ENCODE assay signal across 8 cellular contexts in genomic region chr19:36849701-36850645, GRCh38. TPM values are rescaled to one million over a fixed set of nuclear protein-coding genes. Genes with fewer than 3 reads are reported as not detected.
DNase-seq lines count a peak whose midpoint lies in the region; ATAC-seq, FAIRE-seq and TF ChIP-seq lines count a peak whose summit lies in the region.

No MANE protein-coding gene starts in this region.

- H3K4me2 ChIP-seq in A549, result peak overlapping the region; percentile 34; the same call in 1 of the 3 replicates

- CTCF ChIA-PET in A549 (lab: Yijun Ruan, JAX), result interaction anchor here (1.0 kb wide), 1 partner anchor 730 kb away, joined by 3 read pairs; no protein-coding TSS in a partner anchor

- TF ChIP-seq RAD21 in A549 (conservative IDR thresholded peaks at IDR 0.05 in 1 of 2, IDR thresholded peaks at IDR 0.05 in 1 of 2), result no peak

- H3K27ac ChIP-seq in A549, result no peak overlapping the region
- peak overlapping the region; percentile 84 to 94 (median 88) for H3K27ac ChIP-seq in spleen

- DNase-seq in A549 (ENCODE audit: low read depth in 1 of 2, low spot score in 1 of 2), result peak in 1 of 2 experiments; percentile 65
- DNase-seq in NCI-H2196 treated with DMSO at 0.1 percent for 48 hours (lab: John Stamatoyannopoulos, UW; ENCODE audit: unreplicated experiment), result peak; percentile 75
- DNase-seq in activated CD4-positive, CD25-positive, alpha-beta regulatory T cell (lab: John Stamatoyannopoulos, UW), result peak; percentile 66 to 78 (median 77)
- peak; percentile 69 to 80 for DNase-seq in central memory CD8-positive, alpha-beta T cell (ENCODE audit: low spot score in 2 of 2)
- DNase-seq in iris pigment epithelial cell (ENCODE audit: low read depth), result peak; percentile 95
- peak; percentile 98 for DNase-seq in spleen

- peak; percentile 78 to 93; a peak in 4 of 6 replicates for ATAC-seq in A549
- ATAC-seq in GM18858 (IDR thresholded peaks at IDR 0.05; ENCODE audit: unreplicated experiment), result peak; percentile 74
- ATAC-seq in HG03095 (IDR thresholded peaks at IDR 0.05; ENCODE audit: unreplicated experiment), result peak; percentile 82
- ATAC-seq in central memory CD8-positive, alpha-beta T cell (replicated peaks; ENCODE audit: extremely low read depth, poor library complexity, severe bottlenecking), result peak; percentile 94

- POLR2A ChIA-PET in A549 (lab: Yijun Ruan, JAX), result interaction anchor here (0.6 to 1.5 kb wide), 5 partner anchors 77 to 471 kb away, joined by 3 to 5 read pairs (median 3); partner anchors contain the start of genes ZFP14, ZNF566 and ZNF850

- no peak for TF ChIP-seq EP300 in A549 (IDR thresholded peaks at IDR 0.05)

- no peak overlapping the region for H3K27ac Mint-ChIP-seq in central memory CD8-positive, alpha-beta T cell (ENCODE audit: low read depth)

- no peak for FAIRE-seq in A549 (lab: Jason Lieb, UNC)

- H3K36me3 Mint-ChIP-seq in central memory CD8-positive, alpha-beta T cell (ENCODE audit: insufficient read depth), result peaks cover 14% of the 10 kb centered on the region

- H3K4me3 ChIP-seq in A549 (peak overlapping the region; percentile 41), spleen (peak overlapping the region; percentile 57 to 99 (median 90))

- H3K27me3 Mint-ChIP-seq in central memory CD8-positive, alpha-beta T cell, result no peaks in the 10 kb centered on the region

- no peak overlapping the region for H3K4me3 Mint-ChIP-seq in central memory CD8-positive, alpha-beta T cell

- peaks cover 95% of the 10 kb centered on the region for H3K9me3 ChIP-seq in A549
- peaks cover 0 to 57% (median 46%) of the 10 kb centered on the region in 8 donors for H3K9me3 ChIP-seq in spleen

- TF ChIP-seq CTCF in A549 (IDR thresholded peaks at IDR 0.05) (no peak), spleen (IDR thresholded peaks at IDR 0.05 in 8 of 11, conservative IDR thresholded peaks at IDR 0.05 in 3 of 11) (peak in 1 of 11 experiments; percentile 9)

- WGBS in A549 (ENCODE audit: missing lambda C conversion rate), result 16% methylated on average over 37 of the region's 37 CpGs
- 0 to 2% (median 1%) methylated on average over 25 to 37 of the region's 37 CpGs for WGBS in spleen, 5 donors

- intact Hi-C loops in spleen (cut with DNase I; ENCODE audit: low total_unique reads), result loop anchor here (10.0 kb wide), 1 partner anchor 65 kb away; the partner anchor contains the start of genes ZNF568 and ZNF829

- H3K4me1 ChIP-seq in A549 (no peaks in the 10 kb centered on the region), spleen (peaks cover 10 to 39% (median 28%) of the 10 kb centered on the region in 6 donors)

- TF ChIP-seq POLR2A in A549 (IDR thresholded peaks at IDR 0.05; ENCODE audit: low read length) (no peak), spleen (IDR thresholded peaks at IDR 0.05) (no peak)

- H3K4me1 Mint-ChIP-seq in central memory CD8-positive, alpha-beta T cell, result peaks cover 10% of the 10 kb centered on the region

- no peaks in the 10 kb centered on the region for H3K27me3 ChIP-seq in spleen (replicated peaks in 1 of 7)

- H3K36me3 ChIP-seq in spleen, result peaks cover 0 to 50% (median 17%) of the 10 kb centered on the region in 6 donors

- H3K9me3 Mint-ChIP-seq in central memory CD8-positive, alpha-beta T cell, result peaks cover 6% of the 10 kb centered on the region

TF ChIP-seq in A549, 52 proteins besides CTCF, POLR2A, EP300 and RAD21:
- no peak for TF ChIP-seq CHD4 (IDR thresholded peaks at IDR 0.05; ENCODE audit: borderline replicate concordance)
- TF ChIP-seq PHF8 (IDR thresholded peaks at IDR 0.05; ENCODE audit: borderline replicate concordance, low read depth), result no peak
- no peak for TF ChIP-seq HOXB5 (CRISPR knock-in tag; IDR thresholded peaks at IDR 0.05)
- TF ChIP-seq MYC (IDR thresholded peaks at IDR 0.05; ENCODE audit: borderline replicate concordance, low read length), result no peak
- TF ChIP-seq REST (IDR thresholded peaks at IDR 0.05), result no peak
- no peak for TF ChIP-seq FOXS1 (CRISPR knock-in tag; IDR thresholded peaks at IDR 0.05)
- TF ChIP-seq NR3C1 (IDR thresholded peaks at IDR 0.05), result no peak
- TF ChIP-seq TFCP2L1 (CRISPR knock-in tag; IDR thresholded peaks at IDR 0.05), result no peak
- no peak for TF ChIP-seq TP53 (CRISPR knock-in tag; IDR thresholded peaks at IDR 0.05)
- no peak for TF ChIP-seq MAX (IDR thresholded peaks at IDR 0.05)
- TF ChIP-seq HDAC2 (IDR thresholded peaks at IDR 0.05), result no peak
- TF ChIP-seq PBX3 (IDR thresholded peaks at IDR 0.05), result no peak
- TF ChIP-seq CBX2 (IDR thresholded peaks at IDR 0.05; ENCODE audit: borderline replicate concordance, low read depth), result no peak
- no peak for TF ChIP-seq HOXA7 (CRISPR knock-in tag; IDR thresholded peaks at IDR 0.05)
- TF ChIP-seq HOXB13 (CRISPR knock-in tag; IDR thresholded peaks at IDR 0.05; ENCODE audit: low read depth), result no peak
- TF ChIP-seq JUN (IDR thresholded peaks at IDR 0.05), result no peak
- TF ChIP-seq ZSCAN20 (CRISPR knock-in tag; IDR thresholded peaks at IDR 0.05), result no peak
- TF ChIP-seq ZNF302 (CRISPR knock-in tag; IDR thresholded peaks at IDR 0.05), result no peak

RNA-seq across cellular contexts. Expression of gene ZNF345, which starts 0.7 kb away (rescaled TPM):
- 0.33 and 0.66 TPM in 2 replicates for polyA plus RNA-seq in A549 (2011; rRNA removed)
- 0.09 and 0.22 TPM in 2 replicates for polyA plus RNA-seq in A549 (2012; cell fraction: cytosol; rRNA removed)
- polyA plus RNA-seq in A549 (2012; cell fraction: nucleus; rRNA removed), result 0.02 and 0.18 TPM in 2 replicates
- polyA plus RNA-seq in A549 (2017; fragmentation: RNase III; extraction: RNeasy Plus Mini Kit Qiagen cat#74134 plus additional on column Dnase treatment), result 0.27 to 0.39 TPM (median 0.32 TPM) in 3 replicates
- 0.19 and 0.70 TPM in 2 replicates for polyA minus RNA-seq in A549 (2011; rRNA and poly(A)+ RNA removed)
- 10 to 100 TPM in 3 of 7 donors, 1 to 10 TPM in 4; 4.8 to 18.2 (median 9.8) TPM for total RNA-seq in spleen
- polyA plus RNA-seq in spleen, result 1 to 10 TPM; 2.7 to 4.6 (median 3.3) TPM

RNA-seq across cellular contexts. Expression of gene ZNF790, which starts 11.8 kb away (rescaled TPM):
- polyA plus RNA-seq in A549 (2011; rRNA removed) (0.37 and 0.52 TPM in 2 replicates), A549 (2017; fragmentation: RNase III; extraction: RNeasy Plus Mini Kit Qiagen cat#74134 plus additional on column Dnase treatment) (0.42 to 0.66 TPM (median 0.56 TPM) in 3 replicates), spleen (1 to 10 TPM; 1.8 to 3.0 (median 2.9) TPM)
- polyA plus RNA-seq in A549 (2012; cell fraction: cytosol; rRNA removed), result 0.05 and 0.12 TPM in 2 replicates
- polyA plus RNA-seq in A549 (2012; cell fraction: nucleus; rRNA removed), result 0.02 and 0.17 TPM in 2 replicates
- 0.17 and 0.29 TPM in 2 replicates for polyA minus RNA-seq in A549 (2011; rRNA and poly(A)+ RNA removed)
- total RNA-seq in spleen, result 10 to 100 TPM in 1 of 7 donors, 1 to 10 TPM in 6; 4.0 to 11.2 (median 8.3) TPM

Comparison
In these comparisons a context has a peak if more than half of its experiments do, and no peak if none do; other contexts are left out.
1. H3K27ac ChIP-seq: peak in spleen (8 of 8); none in A549 (0 of 2).
2. Peak in every context shown above with its lines, with median percentiles within 50 percentile points of each other: ATAC-seq.